9 cellular contexts compared by ENCODE assay signal in genomic region chr18:27685807-27686412, GRCh38.
A peak's percentile ranks its signal among the peaks of the same experiment; 100 is the strongest.
DNase-seq lines count a peak whose midpoint lies in the region; ATAC-seq, FAIRE-seq and TF ChIP-seq lines count a peak whose summit lies in the region.
"Had no signal": no experiment of that assay in that cellular context is flagged by ENCODE, and none has a peak within 500 bp of the region (broad histone marks: within the 10 kb centered on the region; RNA-seq: fewer than 3 reads in every experiment).

No MANE protein-coding gene starts in this region.

- no peak overlapping the region for H3K27ac Mint-ChIP-seq in Caco-2 (ENCODE audit: unreplicated experiment)
- no peak overlapping the region for H3K27ac Mint-ChIP-seq in HFFc6

- H3K27me3 ChIP-seq in Caco-2 (replicated peaks; ENCODE audit: control insufficient read depth, insufficient read depth, low read length) = no peaks in the 10 kb centered on the region
- H3K27me3 ChIP-seq in SK-N-SH (ENCODE audit: insufficient read depth) = no peaks in the 10 kb centered on the region
- no peaks in the 10 kb centered on the region for H3K27me3 ChIP-seq in right cardiac atrium (ENCODE audit: control insufficient read depth, insufficient read depth)
- no peaks in the 10 kb centered on the region for H3K27me3 ChIP-seq in upper lobe of left lung

- H3K4me1 Mint-ChIP-seq in Caco-2 (ENCODE audit: low read depth, unreplicated experiment) (no peaks in the 10 kb centered on the region), HFFc6 (ENCODE audit: low read depth) (peaks cover 19% of the 10 kb centered on the region)

- CTCF ChIA-PET in Caco-2 (lab: Charles Lee) = interaction anchor here (1.3 kb wide), 1 partner anchor 64 kb away, joined by 5 read pairs; no protein-coding TSS in a partner anchor
- CTCF ChIA-PET in SK-N-SH (lab: Yijun Ruan, JAX) = interaction anchor here (0.6 to 2.3 kb wide), 16 partner anchors 8 to 498 kb away, joined by 3 to 8 read pairs (median 4); no protein-coding TSS in a partner anchor

- H2AFZ ChIP-seq in SK-N-SH (ENCODE audit: low read depth) = peak overlapping the region; percentile 19

- intact Hi-C loops in Caco-2 (cut with micrococcal nuclease; ENCODE audit: unreplicated experiment) (loop anchor here (1.0 to 2.0 kb wide), 2 partner anchors 64 to 503 kb away; no protein-coding TSS in a partner anchor), right cardiac atrium (cut with DNase I) (loop anchor here in 1 of 4 donors (10.0 kb wide), 1 partner anchor 69 kb away; no protein-coding TSS in a partner anchor)

- ATAC-seq in right cardiac atrium = no peak
- no peak for ATAC-seq in upper lobe of left lung (ENCODE audit: low FRiP score in 2 of 2)
- no peak for ATAC-seq in HG02678 (IDR thresholded peaks at IDR 0.05; ENCODE audit: unreplicated experiment)

- H3K36me3 ChIP-seq in Caco-2 (ENCODE audit: control insufficient read depth, insufficient read depth, low read length) (no peaks in the 10 kb centered on the region), SK-N-SH (replicated peaks in 1 of 2; ENCODE audit: control insufficient read depth in 1 of 2, insufficient read depth in 2 of 2, low read length in 1 of 2) (no peaks in the 10 kb centered on the region), upper lobe of left lung (no peaks in the 10 kb centered on the region)

- no peak for FAIRE-seq in urothelium cell line (lab: Jason Lieb, UNC)
- FAIRE-seq: islet of Langerhans had no signal

- TF ChIP-seq CTCF in Caco-2 (IDR thresholded peaks at IDR 0.05; ENCODE audit: insufficient read depth in 1 of 2, low read depth in 1 of 2, low read length in 1 of 2, severe bottlenecking in 1 of 2, unreplicated experiment in 1 of 2) (peak; percentile 34 to 48), HFFc6 (IDR thresholded peaks at IDR 0.05) (peak; percentile 98), SK-N-SH (IDR thresholded peaks at IDR 0.05) (peak; percentile 87), upper lobe of left lung (IDR thresholded peaks at IDR 0.05) (peak in 4 of 6 experiments; percentile 11 to 49 (median 28))

- H3K36me3 Mint-ChIP-seq in Caco-2 (ENCODE audit: insufficient read depth, unreplicated experiment) (no peaks in the 10 kb centered on the region), HFFc6 (ENCODE audit: low read depth) (peaks cover 7% of the 10 kb centered on the region; the same call in 1 of the 2 replicates)

- H4K20me1 ChIP-seq in SK-N-SH (ENCODE audit: insufficient read depth) = no peaks in the 10 kb centered on the region

- BruUV-seq in Caco-2 (replicated peaks; lab: Mats Ljungman, UMichigan) = no TSS peak

- no peak for TF ChIP-seq POLR2A in upper lobe of left lung (IDR thresholded peaks at IDR 0.05)

- no peaks in the 10 kb centered on the region for H3K79me2 ChIP-seq in SK-N-SH (ENCODE audit: insufficient read depth)

- no peak overlapping the region for H3K27ac ChIP-seq in SK-N-SH (ENCODE audit: low read depth in 2 of 2, low read length in 1 of 2)
- H3K27ac ChIP-seq in right cardiac atrium (ENCODE audit: low read length) = no peak overlapping the region
- no peak overlapping the region for H3K27ac ChIP-seq in upper lobe of left lung

- POLR2A ChIA-PET in Caco-2 (lab: Charles Lee) = no interaction called here
- POLR2A ChIA-PET in SK-N-SH (lab: Yijun Ruan, JAX) = no interaction called here

- H3K9me2 ChIP-seq in SK-N-SH = no peaks in the 10 kb centered on the region

- peak; percentile 64 for TF ChIP-seq RAD21 in SK-N-SH (IDR thresholded peaks at IDR 0.05; ENCODE audit: low read length)

- H3K9me3 Mint-ChIP-seq in Caco-2 (ENCODE audit: unreplicated experiment) = no peaks in the 10 kb centered on the region
- peaks cover 13% of the 10 kb centered on the region for H3K9me3 Mint-ChIP-seq in HFFc6

- TF ChIP-seq EP300 in SK-N-SH (IDR thresholded peaks at IDR 0.05; ENCODE audit: borderline replicate concordance in 1 of 2, low read depth in 1 of 2, low read length in 1 of 2) = no peak
- TF ChIP-seq EP300 in upper lobe of left lung (IDR thresholded peaks at IDR 0.05) = no peak

- DNase-seq in Caco-2 = peak in 1 of 2 experiments; percentile 31
- peak; percentile 22 for DNase-seq in HFFc6
- peak; percentile 16 for DNase-seq in SK-N-SH
- peak in 2 of 3 donors; percentile 14 to 49 for DNase-seq in right cardiac atrium
- no peak for DNase-seq in upper lobe of left lung
- no peak for DNase-seq in urothelium cell line (ENCODE audit: low spot score)
- no peak for DNase-seq in GF-D8 (lab: John Stamatoyannopoulos, UW)

- no peak overlapping the region for H3K4me3 Mint-ChIP-seq in Caco-2 (ENCODE audit: unreplicated experiment)
- H3K4me3 Mint-ChIP-seq in HFFc6 = no peak overlapping the region

- H3K4me3 ChIP-seq in Caco-2 (ENCODE audit: low read depth, low read length) (no peak overlapping the region), SK-N-SH (ENCODE audit: low read depth in 2 of 2, low read length in 1 of 2) (no peak overlapping the region), right cardiac atrium (ENCODE audit: low read length) (no peak overlapping the region), upper lobe of left lung (no peak overlapping the region)

- WGBS in SK-N-SH (ENCODE audit: low lambda C conversion rate) = 77% methylated on average over 2 of the region's 2 CpGs
- 69% methylated on average over 2 of the region's 2 CpGs for WGBS in right cardiac atrium
- WGBS in upper lobe of left lung, 2 donors = 66% methylated on average over 2 of the region's 2 CpGs

- H3K9me3 ChIP-seq in Caco-2 (no peaks in the 10 kb centered on the region), SK-N-SH (peaks cover 13% of the 10 kb centered on the region), right cardiac atrium (ENCODE audit: control insufficient read depth, low read length) (no peaks in the 10 kb centered on the region), upper lobe of left lung (no peaks in the 10 kb centered on the region)

- H3F3A ChIP-seq in SK-N-SH (replicated peaks; ENCODE audit: insufficient read depth) = no peaks in the 10 kb centered on the region

- no peaks in the 10 kb centered on the region for H3K4me1 ChIP-seq in Caco-2
- peaks cover 0 to 3% of the 10 kb centered on the region in 2 experiments; a peak in 2 of 4 replicates for H3K4me1 ChIP-seq in SK-N-SH (ENCODE audit: control insufficient read depth in 1 of 2, insufficient read depth in 2 of 2, low read depth in 1 of 2, low read length in 1 of 2)
- H3K4me1 ChIP-seq in right cardiac atrium (ENCODE audit: control insufficient read depth, insufficient read depth, low read length) = no peaks in the 10 kb centered on the region
- H3K4me1 ChIP-seq in upper lobe of left lung = no peaks in the 10 kb centered on the region

- H3K4me2 ChIP-seq in SK-N-SH = no peak overlapping the region

- no peak overlapping the region for H3K9ac ChIP-seq in SK-N-SH

- H3K27me3 Mint-ChIP-seq in Caco-2 (ENCODE audit: insufficient read depth, unreplicated experiment) = no peaks in the 10 kb centered on the region
- H3K27me3 Mint-ChIP-seq in HFFc6 (ENCODE audit: insufficient read depth) = peaks cover 7% of the 10 kb centered on the region; the same call in 1 of the 2 replicates

TF ChIP-seq in SK-N-SH, 30 proteins besides CTCF, POLR2A, EP300 and RAD21:
- TF ChIP-seq NFIC (IDR thresholded peaks at IDR 0.05; ENCODE audit: borderline replicate concordance) (no peak), POLR2AphosphoS5 (IDR thresholded peaks at IDR 0.05; ENCODE audit: low read depth, low read length) (no peak), SMC3 (IDR thresholded peaks at IDR 0.05; ENCODE audit: low read depth, low read length) (peak; percentile 75), FOXM1 (IDR thresholded peaks at IDR 0.05; ENCODE audit: low read depth) (no peak), GABPA (IDR thresholded peaks at IDR 0.05; ENCODE audit: low read depth) (no peak), TCF12 (IDR thresholded peaks at IDR 0.05) (no peak)

Comparison
In these comparisons a context has a peak if more than half of its experiments do, and no peak if none do; other contexts are left out.
1. DNase-seq: peak in HFFc6 (single experiment), SK-N-SH (single experiment) and right cardiac atrium (2 of 3); none in upper lobe of left lung (0 of 2), urothelium cell line (single experiment) and GF-D8 (single experiment).
2. CTCF ChIP-seq: peak in every context shown above with its lines; median percentile 98 in HFFc6; 87 in SK-N-SH; 41 in Caco-2; 28 in upper lobe of left lung.